In the genomic region with DNA sequence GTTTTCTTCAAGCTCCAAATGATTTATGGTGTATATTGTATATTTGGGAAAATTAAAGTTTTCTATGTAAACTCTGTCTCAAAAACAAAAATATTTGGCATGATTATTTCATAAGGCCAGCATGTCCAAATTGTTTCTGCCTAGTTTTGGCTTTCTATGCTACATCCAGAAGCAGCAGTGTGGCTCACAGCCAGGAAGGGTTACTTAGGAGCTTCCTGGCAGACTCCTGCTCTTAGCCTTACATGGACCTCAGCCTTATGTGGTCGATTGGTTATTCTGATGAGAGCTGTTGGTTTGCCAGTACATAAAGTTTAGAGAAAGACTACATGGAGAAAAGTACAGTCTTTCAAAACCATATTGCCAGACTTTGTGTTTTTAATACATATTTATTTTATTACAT, we compare ENCODE assay signal across 26 cellular contexts.
DNase-seq lines count a peak whose midpoint lies in the region; TF ChIP-seq lines count a peak whose summit lies in the region.
"Had no signal": no experiment of that assay in that cellular context is flagged by ENCODE, and none has a peak within 500 bp of the region (broad histone marks: within the 10 kb centered on the region; RNA-seq: fewer than 3 reads in every experiment).

No MANE protein-coding gene starts in this region.

- DNase-seq in NCI-H2029 (lab: John Stamatoyannopoulos, UW) (peak; percentile 21), astrocyte of the spinal cord (ENCODE audit: low read depth, low spot score) (peak; percentile 24), medulla oblongata (ENCODE audit: extremely low spot score) (peak; percentile 47), stromal cell of bone marrow (ENCODE audit: low read depth) (peak; percentile 48), HT-29 (ENCODE audit: low spot score) (no peak), inferior parietal cortex (ENCODE audit: extremely low spot score) (no peak)
- no peak for DNase-seq in activated naive CD4-positive, alpha-beta T cell (lab: John Stamatoyannopoulos, UW)
- DNase-seq: activated naive CD4-positive, alpha-beta T cell treated with anti-CD3 and anti-CD28 coated beads, Interleukin-2, amount 50 U/mL, for 16 hours; activated T-cell treated with anti-CD3 and anti-CD28 coated beads, Interleukin-2, amount 50 U/mL, for 72 hours; CD4-positive, alpha-beta memory T cell; DMS79; effector CD8-positive, alpha-beta T cell; KBM-7; kidney glomerular epithelial cell; natural killer cell; NCI-H1694; NCI-H226; NK-92 treated with Interleukin-12 subunit alpha and Interleukin-12 subunit beta, amount 100 ng/mL, for 24 hours; ovary; SJCRH30; small intestine; stimulated activated CD4-positive, alpha-beta T cell treated with anti-CD3 and anti-CD28 coated beads, Interleukin-2, amount 100 ng/mL, for 48 hours; stimulated activated naive B cell treated with anti-CD40 and anti-IgM and Interleukin-4, amounts not matched to agents 10 μg/mL and 1 μg/mL and 100 μg/mL, for 72 hours; T-helper 1 cell had no signal

- no peak for TF ChIP-seq CTCF in astrocyte of the spinal cord (IDR thresholded peaks at IDR 0.05; ENCODE audit: low read depth, low read length)

- in situ Hi-C loops in astrocyte of the spinal cord (cut with HindIII; ENCODE audit: low sequenced_read_pairs), result no loop called here

- no peak overlapping the region for H3K4me3 ChIP-seq in astrocyte of the spinal cord (ENCODE audit: low read depth, low read length)
- H3K4me3 ChIP-seq: HAP-1, ovary, SJCRH30, thoracic aorta had no signal

Comparison
In these comparisons a context has a peak if more than half of its experiments do, and no peak if none do; other contexts are left out.
1. DNase-seq: peak in NCI-H2029 (single experiment), astrocyte of the spinal cord (single experiment), medulla oblongata (single experiment) and stromal cell of bone marrow (single experiment); none in HT-29 (single experiment), activated naive CD4-positive, alpha-beta T cell (0 of 4) and inferior parietal cortex (single experiment).